Comparison of ENCODE assay signal across 8 cellular contexts in the genomic region with DNA sequence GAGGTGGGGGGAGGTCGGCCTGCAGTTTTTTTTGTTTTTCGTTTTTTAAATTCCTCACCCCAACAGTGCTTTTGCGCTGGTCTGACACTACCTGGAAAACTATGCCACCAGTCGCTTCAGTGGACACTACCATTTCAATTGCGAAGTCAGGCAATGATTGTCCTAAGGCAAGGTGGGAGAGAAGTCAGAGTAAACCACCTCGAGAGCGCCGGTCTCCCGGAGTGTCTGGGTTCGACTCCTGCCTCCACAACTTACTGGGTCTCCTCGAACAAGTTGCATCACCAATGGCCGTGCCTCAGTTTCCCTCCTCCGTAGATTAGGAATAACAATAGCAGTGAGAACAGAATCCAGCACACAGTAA. TPM values are rescaled to one million over a fixed set of nuclear protein-coding genes. Genes with fewer than 3 reads are reported as not detected.
DNase-seq lines count a peak whose midpoint lies in the region; ATAC-seq and TF ChIP-seq lines count a peak whose summit lies in the region.

No MANE protein-coding gene starts in this region.

- H3K36me3 ChIP-seq in ectodermal cell (ENCODE audit: control insufficient read depth, insufficient read depth, low read length) (no peaks in the 10 kb centered on the region), mucosa of stomach (ENCODE audit: control insufficient read depth, insufficient read depth, low read length) (no peaks in the 10 kb centered on the region), vagina (no peaks in the 10 kb centered on the region)

- no peaks in the 10 kb centered on the region for H3K9me3 ChIP-seq in ectodermal cell (ENCODE audit: control insufficient read depth, low read length)
- H3K9me3 ChIP-seq in mucosa of stomach (ENCODE audit: control insufficient read depth, low read length) = no peaks in the 10 kb centered on the region
- H3K9me3 ChIP-seq in vagina = no peaks in the 10 kb centered on the region

- 49% methylated on average over 13 of the region's 13 CpGs for WGBS in ectodermal cell, 2 experiments

- peak overlapping the region; percentile 61 for H3K4me3 ChIP-seq in ectodermal cell (ENCODE audit: insufficient read depth, low read depth, low read length)
- H3K4me3 ChIP-seq in mucosa of stomach (ENCODE audit: low read length) = peak overlapping the region; percentile 33
- H3K4me3 ChIP-seq in vagina = peak overlapping the region; percentile 61 to 70

- TF ChIP-seq CTCF in vagina (IDR thresholded peaks at IDR 0.05) = no peak

- H3K9ac ChIP-seq in mucosa of stomach (ENCODE audit: low read length) = peak overlapping the region; percentile 86

- H3K27me3 ChIP-seq in ectodermal cell (ENCODE audit: control insufficient read depth, insufficient read depth, low read length, poor library complexity, severe bottlenecking) (peaks cover 29% of the 10 kb centered on the region), mucosa of stomach (ENCODE audit: control insufficient read depth, insufficient read depth, low read length) (no peaks in the 10 kb centered on the region), vagina (no peaks in the 10 kb centered on the region)

- TF ChIP-seq POLR2A in vagina (IDR thresholded peaks at IDR 0.05) = no peak

- DNase-seq in Right ventricle myocardium superior (no peak), Right ventricle myocardium inferior (ENCODE audit: missing footprints) (no peak), vagina (ENCODE audit: extremely low spot score in 2 of 2) (no peak), CD1c-positive myeloid dendritic cell (ENCODE audit: extremely low spot score) (no peak)

- H3K27ac ChIP-seq in ectodermal cell (ENCODE audit: insufficient read depth, low read depth, low read length, poor library complexity, severe bottlenecking) (no peak overlapping the region), vagina (peak overlapping the region; percentile 43)

- ATAC-seq in Right ventricle myocardium superior (ENCODE audit: poor library complexity) (peak; percentile 14), Right ventricle myocardium inferior (no peak), GM18870 (IDR thresholded peaks at IDR 0.05; ENCODE audit: unreplicated experiment) (no peak), HG02571 (IDR thresholded peaks at IDR 0.05; ENCODE audit: unreplicated experiment) (no peak)

- H3K4me1 ChIP-seq in ectodermal cell (ENCODE audit: control insufficient read depth, insufficient read depth, low read length) = no peaks in the 10 kb centered on the region
- peaks cover 18% of the 10 kb centered on the region for H3K4me1 ChIP-seq in mucosa of stomach (ENCODE audit: control insufficient read depth, insufficient read depth, low read length)
- peaks cover 21% of the 10 kb centered on the region for H3K4me1 ChIP-seq in vagina

- intact Hi-C loops in Right ventricle myocardium superior (cut with DNase I) = no loop called here
- intact Hi-C loops in Right ventricle myocardium inferior (cut with DNase I) = no loop called here
- intact Hi-C loops in vagina (cut with DNase I) = no loop called here

RNA-seq across cellular contexts. Expression of a gene that starts 0.6 kb away (rescaled TPM):
- total RNA-seq in Right ventricle myocardium superior = 3.3 TPM
- 6.5 TPM for total RNA-seq in Right ventricle myocardium inferior
- polyA plus RNA-seq in ectodermal cell (2013, experiment 1 of 4) = 0.70 TPM
- 2.0 TPM for polyA plus RNA-seq in ectodermal cell (2013, experiment 2 of 4)
- polyA plus RNA-seq in ectodermal cell (2013, experiment 3 of 4) = 1.4 TPM
- polyA plus RNA-seq in ectodermal cell (2013, experiment 4 of 4) = 1.7 TPM
- 6.6 TPM for total RNA-seq in vagina
